27 cellular contexts compared by ENCODE assay signal in genomic region chr4:53267026-53267425, GRCh38.
A peak's percentile ranks its signal among the peaks of the same experiment; 100 is the strongest.
DNase-seq lines count a peak whose midpoint lies in the region; ATAC-seq and TF ChIP-seq lines count a peak whose summit lies in the region.
"Had no signal": no experiment of that assay in that cellular context is flagged by ENCODE, and none has a peak within 500 bp of the region (broad histone marks: within the 10 kb centered on the region; RNA-seq: fewer than 3 reads in every experiment).

No MANE protein-coding gene starts in this region.

- no peaks in the 10 kb centered on the region for H3K9me3 ChIP-seq in osteoblast (ENCODE audit: low read depth, low read length)
- H3K9me3 ChIP-seq: SJSA1 had no signal

- DNase-seq in EH (ENCODE audit: low read depth): peak; percentile 23
- DNase-seq in RPMI7951 (ENCODE audit: low read depth): peak; percentile 40
- peak; percentile 68 for DNase-seq in fibroblast of peridontal ligament (ENCODE audit: extremely low read depth)
- no peak for DNase-seq in osteoblast (ENCODE audit: insufficient read length, low spot score, missing footprints)
- no peak for DNase-seq in activated CD8-positive, alpha-beta memory T cell treated with anti-CD3 and anti-CD28 coated beads, Interleukin-2, amount 10 ng/mL, durations not matched to agents 7 days and 5 days
- DNase-seq in RPMI8226: no peak
- no peak for DNase-seq in SW 1271 (lab: John Stamatoyannopoulos, UW)
- DNase-seq: Calu3, DND-41, Kasumi-1, MV-4-11, NCI-H1105, NCI-H1436 treated with DMSO at 0.1 percent for 48 hours, NCI-H187 treated with DMSO at 0.1 percent for 48 hours, NCI-H2107, NCI-H524, NCI-H774, T-cell had no signal

- peaks cover 37% of the 10 kb centered on the region for H3K36me3 Mint-ChIP-seq in activated CD8-positive, alpha-beta memory T cell treated with anti-CD3 and anti-CD28 coated beads, Interleukin-2, amount 10 ng/mL, durations not matched to agents 7 days and 5 days

- TF ChIP-seq CTCF in osteoblast (IDR thresholded peaks at IDR 0.05; ENCODE audit: extremely low read depth, low read depth, low read length): no peak

- no peaks in the 10 kb centered on the region for H3K27me3 ChIP-seq in osteoblast (ENCODE audit: insufficient read depth, low read length)
- H3K27me3 ChIP-seq: SJSA1 had no signal

- CTCF ChIA-PET in activated CD8-positive, alpha-beta memory T cell treated with anti-CD3 and anti-CD28 coated beads, Interleukin-2, amount 10 ng/mL, durations not matched to agents 7 days and 5 days (lab: Charles Lee): no interaction called here

- no peak overlapping the region for H2AFZ ChIP-seq in osteoblast (ENCODE audit: low read length)
- H2AFZ ChIP-seq: GM23338 had no signal

- ATAC-seq in activated CD8-positive, alpha-beta memory T cell treated with anti-CD3 and anti-CD28 coated beads, Interleukin-2, amount 10 ng/mL, durations not matched to agents 7 days and 5 days: no peak
- ATAC-seq in HG03457 (IDR thresholded peaks at IDR 0.05; ENCODE audit: unreplicated experiment): no peak
- ATAC-seq: GM23338, HCT116, HepG2, K562, Right ventricle myocardium inferior, T-cell had no signal

- H3K4me3 Mint-ChIP-seq in activated CD8-positive, alpha-beta memory T cell treated with anti-CD3 and anti-CD28 coated beads, Interleukin-2, amount 10 ng/mL, durations not matched to agents 7 days and 5 days: no peak overlapping the region
- H3K4me3 Mint-ChIP-seq: B cell, CD14-positive monocyte, GM23338, T-cell had no signal

- no peaks in the 10 kb centered on the region for H4K20me1 ChIP-seq in osteoblast (ENCODE audit: insufficient read depth, low read length)

- H3K4me3 ChIP-seq in osteoblast (ENCODE audit: insufficient read depth, low read length): no peak overlapping the region
- H3K4me3 ChIP-seq: GM23338, K562, SJSA1 had no signal

- no peak overlapping the region for H3K27ac Mint-ChIP-seq in activated CD8-positive, alpha-beta memory T cell treated with anti-CD3 and anti-CD28 coated beads, Interleukin-2, amount 10 ng/mL, durations not matched to agents 7 days and 5 days
- H3K27ac Mint-ChIP-seq: B cell, CD14-positive monocyte, GM23338, T-cell had no signal

- H3K4me1 Mint-ChIP-seq in activated CD8-positive, alpha-beta memory T cell treated with anti-CD3 and anti-CD28 coated beads, Interleukin-2, amount 10 ng/mL, durations not matched to agents 7 days and 5 days: no peaks in the 10 kb centered on the region
- H3K4me1 Mint-ChIP-seq: B cell, CD14-positive monocyte, GM23338 had no signal

- H3K9me3 Mint-ChIP-seq in activated CD8-positive, alpha-beta memory T cell treated with anti-CD3 and anti-CD28 coated beads, Interleukin-2, amount 10 ng/mL, durations not matched to agents 7 days and 5 days (ENCODE audit: low read depth): peaks cover 9% of the 10 kb centered on the region

- peaks cover 13% of the 10 kb centered on the region for H3K79me2 ChIP-seq in osteoblast (ENCODE audit: insufficient read depth, low read length)

- no peaks in the 10 kb centered on the region for H3K27me3 Mint-ChIP-seq in activated CD8-positive, alpha-beta memory T cell treated with anti-CD3 and anti-CD28 coated beads, Interleukin-2, amount 10 ng/mL, durations not matched to agents 7 days and 5 days
- H3K27me3 Mint-ChIP-seq: B cell, T-cell had no signal

- peak overlapping the region; percentile 44 for H3K4me2 ChIP-seq in osteoblast (ENCODE audit: insufficient read depth, low read length)
- H3K4me2 ChIP-seq: GM23338 had no signal

- no peak overlapping the region for H3K27ac ChIP-seq in osteoblast (ENCODE audit: low read depth, low read length)
- H3K27ac ChIP-seq: SJSA1 had no signal

- no peaks in the 10 kb centered on the region for H3K4me1 ChIP-seq in osteoblast (ENCODE audit: insufficient read depth, low read length)

- no peaks in the 10 kb centered on the region for H3K36me3 ChIP-seq in osteoblast (ENCODE audit: insufficient read depth, low read length)

Comparison
In these comparisons a context has a peak if more than half of its experiments do, and no peak if none do; other contexts are left out.
1. DNase-seq: peak in EH (single experiment), RPMI7951 (single experiment) and fibroblast of peridontal ligament (single experiment); none in osteoblast (single experiment), activated CD8-positive, alpha-beta memory T cell treated with anti-CD3 and anti-CD28 coated beads, Interleukin-2, amount 10 ng/mL, durations not matched to agents 7 days and 5 days (single experiment), RPMI8226 (single experiment) and SW 1271 (0 of 2).